17 cellular contexts compared by ENCODE assay signal in the genomic region with DNA sequence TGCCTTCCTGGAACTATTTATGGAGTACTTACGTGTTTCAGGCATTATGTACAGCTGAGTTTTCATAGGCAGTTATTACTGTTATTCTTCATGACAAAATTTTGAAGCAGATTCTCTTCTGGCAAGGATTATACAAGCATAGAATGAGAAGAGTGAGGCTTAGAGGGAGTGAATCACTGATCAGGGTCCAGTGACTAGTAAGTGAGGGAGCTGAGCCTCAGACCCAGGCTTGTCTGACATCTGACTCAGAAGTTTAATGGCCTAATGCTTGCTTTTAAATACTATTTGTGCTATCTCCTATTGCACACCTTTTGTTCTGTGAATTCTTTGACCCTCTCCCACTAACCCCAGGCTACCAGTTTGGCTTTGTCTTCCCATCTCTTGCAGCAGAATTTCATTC.
DNase-seq lines count a peak whose midpoint lies in the region; ATAC-seq and TF ChIP-seq lines count a peak whose summit lies in the region.
"Had no signal": no experiment of that assay in that cellular context is flagged by ENCODE, and none has a peak within 500 bp of the region (broad histone marks: within the 10 kb centered on the region; RNA-seq: fewer than 3 reads in every experiment).

No MANE protein-coding gene starts in this region.

- no peaks in the 10 kb centered on the region for H3K36me3 Mint-ChIP-seq in MCF 10A (ENCODE audit: insufficient read depth, unreplicated experiment)
- peaks cover 7% of the 10 kb centered on the region for H3K36me3 Mint-ChIP-seq in stimulated activated effector memory CD8-positive, alpha-beta T cell treated with anti-CD3 and anti-CD28 coated beads, Interleukin-12 subunit alpha, Interleukin-12 subunit beta, amount 100 ng/mL, for 72 hours
- no peaks in the 10 kb centered on the region for H3K36me3 Mint-ChIP-seq in activated CD4-positive, alpha-beta memory T cell treated with anti-CD3 and anti-CD28 coated beads, Interleukin-2, amount 10 ng/mL, durations not matched to agents 7 days and 5 days (ENCODE audit: low read depth)
- H3K36me3 Mint-ChIP-seq in CD8-positive, alpha-beta memory T cell, result no peaks in the 10 kb centered on the region

- no peak overlapping the region for H3K27ac Mint-ChIP-seq in MCF 10A (ENCODE audit: low read depth, unreplicated experiment)
- no peak overlapping the region for H3K27ac Mint-ChIP-seq in stimulated activated effector memory CD8-positive, alpha-beta T cell treated with anti-CD3 and anti-CD28 coated beads, Interleukin-12 subunit alpha, Interleukin-12 subunit beta, amount 100 ng/mL, for 72 hours
- no peak overlapping the region for H3K27ac Mint-ChIP-seq in activated CD4-positive, alpha-beta memory T cell treated with anti-CD3 and anti-CD28 coated beads, Interleukin-2, amount 10 ng/mL, durations not matched to agents 7 days and 5 days
- no peak overlapping the region for H3K27ac Mint-ChIP-seq in CD8-positive, alpha-beta memory T cell

- DNase-seq in MCF 10A (ENCODE audit: unreplicated experiment) (peak; percentile 17), breast epithelium (ENCODE audit: low spot score in 2 of 2) (no peak), astrocyte of the spinal cord (ENCODE audit: low read depth, low spot score) (peak; percentile 16), glomerular visceral epithelial cell (ENCODE audit: extremely low spot score) (peak; percentile 14), Peyer's patch (no peak)
- DNase-seq in stimulated activated effector memory CD8-positive, alpha-beta T cell treated with anti-CD3 and anti-CD28 coated beads, Interleukin-12 subunit alpha, Interleukin-12 subunit beta, amount 100 ng/mL, for 72 hours (ENCODE audit: low spot score in 2 of 2), result no peak
- DNase-seq in activated CD4-positive, alpha-beta memory T cell treated with anti-CD3 and anti-CD28 coated beads, Interleukin-2, amount 10 ng/mL, durations not matched to agents 7 days and 5 days, result no peak
- DNase-seq in CD8-positive, alpha-beta memory T cell, result no peak
- DNase-seq: 8988T, COR-L47, NCI-H1092, NCI-H1694 treated with DMSO at 0.1 percent for 48 hours, NCI-H446, SIG-M5 had no signal

- H3K4me1 ChIP-seq in breast epithelium (no peaks in the 10 kb centered on the region), Peyer's patch (no peaks in the 10 kb centered on the region)
- H3K4me1 ChIP-seq in CD8-positive, alpha-beta memory T cell (ENCODE audit: insufficient read depth, low read length), result peaks cover 14% of the 10 kb centered on the region
- H3K4me1 ChIP-seq: BLaER1, HAP-1 had no signal

- POLR2A ChIA-PET in MCF 10A (lab: Yijun Ruan, JAX), result interaction anchor here (1.7 kb wide), 1 partner anchor 29 kb away, joined by 5 read pairs; no protein-coding TSS in a partner anchor
- POLR2A ChIA-PET in activated CD4-positive, alpha-beta memory T cell treated with anti-CD3 and anti-CD28 coated beads, Interleukin-2, amount 10 ng/mL, durations not matched to agents 7 days and 5 days (lab: Charles Lee), result interaction anchor here (4.3 kb wide), 1 partner anchor 106 kb away, joined by 18 read pairs; no protein-coding TSS in a partner anchor
- POLR2A ChIA-PET in CD8-positive, alpha-beta memory T cell (lab: Charles Lee), result interaction anchor here (0.9 kb wide), 1 partner anchor 149 kb away, joined by 3 read pairs; no protein-coding TSS in a partner anchor

- H3K27ac ChIP-seq in breast epithelium (no peak overlapping the region), Peyer's patch (no peak overlapping the region)
- H3K27ac ChIP-seq in CD8-positive, alpha-beta memory T cell (ENCODE audit: low read depth, low read length), result no peak overlapping the region
- H3K27ac ChIP-seq: BLaER1 had no signal

- peaks cover 38% of the 10 kb centered on the region for H3K4me1 Mint-ChIP-seq in MCF 10A (ENCODE audit: insufficient read depth, unreplicated experiment)
- H3K4me1 Mint-ChIP-seq in stimulated activated effector memory CD8-positive, alpha-beta T cell treated with anti-CD3 and anti-CD28 coated beads, Interleukin-12 subunit alpha, Interleukin-12 subunit beta, amount 100 ng/mL, for 72 hours, result peaks cover 22% of the 10 kb centered on the region
- H3K4me1 Mint-ChIP-seq in activated CD4-positive, alpha-beta memory T cell treated with anti-CD3 and anti-CD28 coated beads, Interleukin-2, amount 10 ng/mL, durations not matched to agents 7 days and 5 days, result peaks cover 19% of the 10 kb centered on the region
- H3K4me1 Mint-ChIP-seq in CD8-positive, alpha-beta memory T cell, result peaks cover 10 to 28% (median 20%) of the 10 kb centered on the region in 3 donors

- TF ChIP-seq CTCF in MCF 10A (IDR thresholded peaks at IDR 0.05; ENCODE audit: unreplicated experiment), result no peak
- no peak for TF ChIP-seq CTCF in breast epithelium (IDR thresholded peaks at IDR 0.05)
- no peak for TF ChIP-seq CTCF in astrocyte of the spinal cord (IDR thresholded peaks at IDR 0.05; ENCODE audit: low read depth, low read length)
- no peak for TF ChIP-seq CTCF in Peyer's patch (IDR thresholded peaks at IDR 0.05)

- peak; percentile 25 for ATAC-seq in stimulated activated effector memory CD8-positive, alpha-beta T cell treated with anti-CD3 and anti-CD28 coated beads, Interleukin-12 subunit alpha, Interleukin-12 subunit beta, amount 100 ng/mL, for 72 hours
- ATAC-seq: K562 had no signal

- H3K4me3 Mint-ChIP-seq in MCF 10A (ENCODE audit: unreplicated experiment), result no peak overlapping the region
- no peak overlapping the region for H3K4me3 Mint-ChIP-seq in stimulated activated effector memory CD8-positive, alpha-beta T cell treated with anti-CD3 and anti-CD28 coated beads, Interleukin-12 subunit alpha, Interleukin-12 subunit beta, amount 100 ng/mL, for 72 hours
- H3K4me3 Mint-ChIP-seq in activated CD4-positive, alpha-beta memory T cell treated with anti-CD3 and anti-CD28 coated beads, Interleukin-2, amount 10 ng/mL, durations not matched to agents 7 days and 5 days, result no peak overlapping the region
- H3K4me3 Mint-ChIP-seq in CD8-positive, alpha-beta memory T cell, result no peak overlapping the region

- intact Hi-C loops in MCF 10A (cut with micrococcal nuclease) (no loop called here), breast epithelium (cut with DNase I; ENCODE audit: low total_unique reads) (no loop called here)

- CTCF ChIA-PET in MCF 10A (lab: Yijun Ruan, JAX), result interaction anchor here (1.3 to 1.9 kb wide), 3 partner anchors 39 to 148 kb away, joined by 5 to 9 read pairs (median 7); a partner anchor contains a TSS
- CTCF ChIA-PET in activated CD4-positive, alpha-beta memory T cell treated with anti-CD3 and anti-CD28 coated beads, Interleukin-2, amount 10 ng/mL, durations not matched to agents 7 days and 5 days (lab: Charles Lee), result interaction anchor here (0.9 kb wide), 1 partner anchor 40 kb away, joined by 3 read pairs; no protein-coding TSS in a partner anchor
- CTCF ChIA-PET in CD8-positive, alpha-beta memory T cell (lab: Charles Lee), result no interaction called here

- TF ChIP-seq POLR2A in breast epithelium (IDR thresholded peaks at IDR 0.05), result no peak
- TF ChIP-seq POLR2A in Peyer's patch (IDR thresholded peaks at IDR 0.05), result no peak

- H3K4me3 ChIP-seq in breast epithelium (no peak overlapping the region), astrocyte of the spinal cord (ENCODE audit: low read depth, low read length) (no peak overlapping the region), Peyer's patch (no peak overlapping the region)
- no peak overlapping the region for H3K4me3 ChIP-seq in CD8-positive, alpha-beta memory T cell (ENCODE audit: low read length)
- H3K4me3 ChIP-seq: BLaER1, HAP-1, K562 had no signal

- H3K27me3 ChIP-seq in breast epithelium (no peaks in the 10 kb centered on the region), Peyer's patch (no peaks in the 10 kb centered on the region)
- no peaks in the 10 kb centered on the region for H3K27me3 ChIP-seq in CD8-positive, alpha-beta memory T cell (ENCODE audit: insufficient read depth, low read length, poor library complexity, severe bottlenecking)
- H3K27me3 ChIP-seq: BLaER1 had no signal

- H3K36me3 ChIP-seq in breast epithelium, result no peaks in the 10 kb centered on the region
- no peaks in the 10 kb centered on the region for H3K36me3 ChIP-seq in CD8-positive, alpha-beta memory T cell (ENCODE audit: insufficient read depth, low read length)
- no peaks in the 10 kb centered on the region for H3K36me3 ChIP-seq in Peyer's patch
- H3K36me3 ChIP-seq: BLaER1, HAP-1 had no signal

- in situ Hi-C loops in astrocyte of the spinal cord (cut with HindIII; ENCODE audit: low sequenced_read_pairs), result no loop called here

- H3K9me3 ChIP-seq in breast epithelium (no peaks in the 10 kb centered on the region), Peyer's patch (no peaks in the 10 kb centered on the region)
- H3K9me3 ChIP-seq in CD8-positive, alpha-beta memory T cell (ENCODE audit: low read length), result no peaks in the 10 kb centered on the region
- H3K9me3 ChIP-seq: BLaER1, HAP-1 had no signal

- no peaks in the 10 kb centered on the region for H3K9me3 Mint-ChIP-seq in MCF 10A (ENCODE audit: unreplicated experiment)
- H3K9me3 Mint-ChIP-seq in stimulated activated effector memory CD8-positive, alpha-beta T cell treated with anti-CD3 and anti-CD28 coated beads, Interleukin-12 subunit alpha, Interleukin-12 subunit beta, amount 100 ng/mL, for 72 hours, result no peaks in the 10 kb centered on the region
- no peaks in the 10 kb centered on the region for H3K9me3 Mint-ChIP-seq in activated CD4-positive, alpha-beta memory T cell treated with anti-CD3 and anti-CD28 coated beads, Interleukin-2, amount 10 ng/mL, durations not matched to agents 7 days and 5 days
- H3K9me3 Mint-ChIP-seq in CD8-positive, alpha-beta memory T cell, result no peaks in the 10 kb centered on the region

- no peaks in the 10 kb centered on the region for H3K27me3 Mint-ChIP-seq in MCF 10A (ENCODE audit: insufficient read depth, unreplicated experiment)
- peaks cover 20% of the 10 kb centered on the region for H3K27me3 Mint-ChIP-seq in activated CD4-positive, alpha-beta memory T cell treated with anti-CD3 and anti-CD28 coated beads, Interleukin-2, amount 10 ng/mL, durations not matched to agents 7 days and 5 days
- H3K27me3 Mint-ChIP-seq in CD8-positive, alpha-beta memory T cell, result no peaks in the 10 kb centered on the region

- no TSS peak for BruUV-seq in MCF 10A (replicated peaks; lab: Mats Ljungman, UMichigan)

Comparison
In these comparisons a context has a peak if more than half of its experiments do, and no peak if none do; other contexts are left out.
1. DNase-seq: peak in MCF 10A (single experiment), astrocyte of the spinal cord (single experiment) and glomerular visceral epithelial cell (single experiment); none in breast epithelium (0 of 2), stimulated activated effector memory CD8-positive, alpha-beta T cell treated with anti-CD3 and anti-CD28 coated beads, Interleukin-12 subunit alpha, Interleukin-12 subunit beta, amount 100 ng/mL, for 72 hours (0 of 2), activated CD4-positive, alpha-beta memory T cell treated with anti-CD3 and anti-CD28 coated beads, Interleukin-2, amount 10 ng/mL, durations not matched to agents 7 days and 5 days (single experiment), CD8-positive, alpha-beta memory T cell (0 of 5) and Peyer's patch (0 of 3).